9 cellular contexts compared by ENCODE assay signal in the genomic region with DNA sequence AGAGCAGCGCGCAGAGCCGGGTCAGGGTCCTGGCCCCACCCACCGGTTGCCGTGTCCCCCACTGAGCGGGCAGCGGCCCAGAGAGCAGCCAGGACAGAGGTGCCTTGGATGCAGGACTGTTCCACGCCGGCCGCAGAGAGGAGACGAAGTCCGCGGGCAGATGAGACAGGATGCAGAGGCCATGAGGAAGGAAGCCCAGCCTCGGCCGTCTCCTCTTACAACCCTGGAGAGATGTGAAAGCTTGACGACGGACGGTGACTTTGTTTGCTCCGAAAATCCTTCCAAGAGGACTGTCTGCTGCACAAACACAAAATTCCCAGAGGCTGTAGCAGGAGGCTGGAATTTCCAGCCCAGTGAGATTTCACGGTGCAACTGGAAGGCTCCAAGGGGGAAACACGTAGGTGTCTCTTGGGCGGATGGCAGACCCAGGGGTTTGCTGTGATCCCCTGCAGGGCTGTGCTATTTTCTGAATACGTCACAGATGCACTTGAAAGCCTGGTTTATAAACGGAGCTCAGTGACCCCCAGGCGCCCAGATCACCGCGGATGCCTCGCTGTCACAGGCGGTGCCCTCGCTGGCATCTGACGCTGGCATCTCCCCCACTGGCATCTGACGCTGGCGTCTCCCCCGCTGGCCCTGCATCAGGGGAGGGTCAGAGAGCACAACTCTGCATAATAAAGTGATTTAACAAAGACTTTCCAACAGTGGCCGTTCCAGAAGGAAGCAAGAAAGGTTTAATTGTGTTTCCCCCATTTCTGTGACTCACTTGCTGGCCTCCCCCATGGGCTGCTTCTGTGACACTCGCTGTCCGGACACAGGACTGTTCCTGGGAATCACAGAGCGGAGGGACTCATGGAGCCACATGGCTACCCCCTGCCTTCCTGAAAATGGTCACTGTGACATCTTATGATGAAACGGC.
DNase-seq lines count a peak whose midpoint lies in the region; ATAC-seq and TF ChIP-seq lines count a peak whose summit lies in the region.
"Had no signal": no experiment of that assay in that cellular context is flagged by ENCODE, and none has a peak within 500 bp of the region (broad histone marks: within the 10 kb centered on the region; RNA-seq: fewer than 3 reads in every experiment).

No MANE protein-coding gene starts in this region.

- no peaks in the 10 kb centered on the region for H3K27me3 Mint-ChIP-seq in activated naive CD8-positive, alpha-beta T cell treated with anti-CD3 and anti-CD28 coated beads for 36 hours

- ATAC-seq in Right ventricle myocardium superior (ENCODE audit: poor library complexity), result peak; percentile 49
- ATAC-seq in psoas muscle, result peak; percentile 49 to 60 (median 52)
- no peak for ATAC-seq in GM19397 (IDR thresholded peaks at IDR 0.05; ENCODE audit: unreplicated experiment)
- ATAC-seq in HG02852 (IDR thresholded peaks at IDR 0.05; ENCODE audit: unreplicated experiment), result no peak
- ATAC-seq in HG02870 (IDR thresholded peaks at IDR 0.05; ENCODE audit: unreplicated experiment), result no peak

- H3K4me3 ChIP-seq in psoas muscle, result no peak overlapping the region
- H3K4me3 ChIP-seq in ascending aorta, result no peak overlapping the region

- 24 to 37% (median 25%) methylated on average over 39 of the region's 39 CpGs for WGBS in psoas muscle, 3 donors

- H3K27me3 ChIP-seq in psoas muscle (ENCODE audit: insufficient read depth in 3 of 3, low read length in 2 of 3) (no peaks in the 10 kb centered on the region), ascending aorta (no peaks in the 10 kb centered on the region)

- H3K36me3 Mint-ChIP-seq in activated naive CD8-positive, alpha-beta T cell treated with anti-CD3 and anti-CD28 coated beads for 36 hours, result peaks cover 18% of the 10 kb centered on the region

- H3K4me1 ChIP-seq in psoas muscle (peaks cover 43% of the 10 kb centered on the region), ascending aorta (peaks cover 5 to 15% of the 10 kb centered on the region in 2 donors)

- intact Hi-C loops in Right ventricle myocardium superior (cut with DNase I), result no loop called here
- intact Hi-C loops in psoas muscle (cut with DNase I), result loop anchor here in 1 of 2 donors (5.0 kb wide), 1 partner anchor 191 kb away; no protein-coding TSS in a partner anchor
- intact Hi-C loops in ascending aorta (cut with DNase I), result no loop called here

- TF ChIP-seq CTCF in psoas muscle (IDR thresholded peaks at IDR 0.05), result no peak
- no peak for TF ChIP-seq CTCF in ascending aorta (IDR thresholded peaks at IDR 0.05)

- H3K27ac Mint-ChIP-seq in activated naive CD8-positive, alpha-beta T cell treated with anti-CD3 and anti-CD28 coated beads for 36 hours, result peak overlapping the region; percentile 48

- H3K9me3 Mint-ChIP-seq in activated naive CD8-positive, alpha-beta T cell treated with anti-CD3 and anti-CD28 coated beads for 36 hours, result peaks cover 2% of the 10 kb centered on the region

- peaks cover 6% of the 10 kb centered on the region for H3K4me1 Mint-ChIP-seq in activated naive CD8-positive, alpha-beta T cell treated with anti-CD3 and anti-CD28 coated beads for 36 hours

- H3K4me3 Mint-ChIP-seq in activated naive CD8-positive, alpha-beta T cell treated with anti-CD3 and anti-CD28 coated beads for 36 hours, result no peak overlapping the region

- H3K27ac ChIP-seq in psoas muscle (peak overlapping the region; percentile 32), ascending aorta (peak overlapping the region in 1 of 2 donors; percentile 68)

- no peaks in the 10 kb centered on the region for H3K9me3 ChIP-seq in psoas muscle
- no peaks in the 10 kb centered on the region for H3K9me3 ChIP-seq in ascending aorta

- DNase-seq in G401 (ENCODE audit: low spot score), result peak; percentile 43
- no peak for DNase-seq in activated naive CD8-positive, alpha-beta T cell treated with anti-CD3 and anti-CD28 coated beads for 36 hours
- peak; percentile 72 for DNase-seq in Right ventricle myocardium superior
- DNase-seq in psoas muscle, result peak in 1 of 2 donors; percentile 51
- DNase-seq in ascending aorta (ENCODE audit: low spot score in 2 of 2), result no peak
- DNase-seq: activated gamma-delta T cell had no signal

- H3K36me3 ChIP-seq in psoas muscle (ENCODE audit: insufficient read depth in 1 of 2, low read depth in 1 of 2) (no peaks in the 10 kb centered on the region), ascending aorta (peaks cover 2 to 3% of the 10 kb centered on the region in 2 donors)

- in situ Hi-C loops in G401 (cut with HindIII; ENCODE audit: low sequenced_read_pairs), result no loop called here

Comparison
In these comparisons a context has a peak if more than half of its experiments do, and no peak if none do; other contexts are left out.
1. DNase-seq: peak in G401 (single experiment) and Right ventricle myocardium superior (single experiment); none in activated naive CD8-positive, alpha-beta T cell treated with anti-CD3 and anti-CD28 coated beads for 36 hours (single experiment) and ascending aorta (0 of 2).
2. ATAC-seq: peak in Right ventricle myocardium superior (single experiment) and psoas muscle (4 of 4); none in GM19397 (single experiment), HG02852 (single experiment) and HG02870 (single experiment).